ENCODE assay signal across 19 cellular contexts in genomic region chrX:48703228-48703627, GRCh38. TPM values are rescaled to one million over a fixed set of nuclear protein-coding genes. Genes with fewer than 3 reads are reported as not detected.
A peak's percentile ranks its signal among the peaks of the same experiment; 100 is the strongest.
DNase-seq lines count a peak whose midpoint lies in the region; ATAC-seq and TF ChIP-seq lines count a peak whose summit lies in the region.
"Had no signal": no experiment of that assay in that cellular context is flagged by ENCODE, and none has a peak within 500 bp of the region (broad histone marks: within the 10 kb centered on the region; RNA-seq: fewer than 3 reads in every experiment).

No MANE protein-coding gene starts in this region.

- intact Hi-C loops in right cardiac atrium (cut with DNase I) = no loop called here

- H3K4me1 Mint-ChIP-seq in glutamatergic neuron (ENCODE audit: low read depth, unreplicated experiment) = peaks cover 10% of the 10 kb centered on the region

- H3K9me3 ChIP-seq in DND-41 (ENCODE audit: insufficient read depth, low read length, severe bottlenecking) = no peaks in the 10 kb centered on the region
- H3K9me3 ChIP-seq in RWPE2 (ENCODE audit: severe bottlenecking) = no peaks in the 10 kb centered on the region
- no peaks in the 10 kb centered on the region for H3K9me3 ChIP-seq in right cardiac atrium (ENCODE audit: control insufficient read depth, low read length)
- H3K9me3 ChIP-seq: BLaER1 treated with 17β-estradiol and CSF1 and Interleukin-3, amounts not matched to agents 10 nM and 100 nM; Peyer's patch had no signal

- no peak overlapping the region for H3K4me2 ChIP-seq in DND-41 (ENCODE audit: insufficient read depth, low read length)

- no peak overlapping the region for H3K27ac ChIP-seq in DND-41 (ENCODE audit: low read length)
- peak overlapping the region; percentile 80 for H3K27ac ChIP-seq in RWPE2 (ENCODE audit: poor library complexity, severe bottlenecking)
- no peak overlapping the region for H3K27ac ChIP-seq in right cardiac atrium (ENCODE audit: low read length)
- H3K27ac ChIP-seq: Peyer's patch had no signal

- H3K36me3 ChIP-seq in DND-41 (ENCODE audit: insufficient read depth, low read length) (peaks cover 100% of the 10 kb centered on the region), RWPE2 (ENCODE audit: low read depth) (peaks cover 22% of the 10 kb centered on the region)

- H3K79me2 ChIP-seq in DND-41 (ENCODE audit: insufficient read depth, low read length) = peaks cover 71% of the 10 kb centered on the region

- no peak overlapping the region for H3K4me3 ChIP-seq in DND-41 (ENCODE audit: low read depth in 1 of 2, low read length in 2 of 2)
- no peak overlapping the region for H3K4me3 ChIP-seq in RWPE2 (ENCODE audit: severe bottlenecking)
- H3K4me3 ChIP-seq in right cardiac atrium (ENCODE audit: low read length) = no peak overlapping the region
- H3K4me3 ChIP-seq: BLaER1 treated with 17β-estradiol and CSF1 and Interleukin-3, amounts not matched to agents 10 nM and 100 nM; Peyer's patch had no signal

- no peak for ATAC-seq in DND-41 (ENCODE audit: insufficient read depth, low read depth)
- ATAC-seq in RWPE2 (ENCODE audit: low read depth) = no peak
- peak; percentile 56 to 74 for ATAC-seq in right cardiac atrium
- ATAC-seq in HG03571 (IDR thresholded peaks at IDR 0.05; ENCODE audit: unreplicated experiment) = no peak
- no peak for ATAC-seq in GM18867 (IDR thresholded peaks at IDR 0.05; ENCODE audit: unreplicated experiment)

- H3K9ac ChIP-seq in DND-41 (ENCODE audit: low read depth, low read length) = 0 out of 2 replicates have a peak overlapping the region, but pooled peaks have one; percentile 18

- peaks cover 2% of the 10 kb centered on the region for H3K27me3 Mint-ChIP-seq in glutamatergic neuron (ENCODE audit: unreplicated experiment)

- WGBS in right cardiac atrium = 66% methylated on average over 7 of the region's 7 CpGs

- no peak for DNase-seq in DND-41
- no peak for DNase-seq in RWPE2 (ENCODE audit: low spot score)
- no peak for DNase-seq in glutamatergic neuron
- DNase-seq in right cardiac atrium = no peak
- no peak for DNase-seq in NOMO-1 (lab: John Stamatoyannopoulos, UW; ENCODE audit: unreplicated experiment in 2 of 2)
- DNase-seq: CD8-positive, alpha-beta memory T cell; DMS79; KG1; NCI-H1417 treated with DMSO at 0.1 percent for 48 hours; NCI-H1930; NCI-H345; NCI-H524 treated with DMSO at 0.1 percent for 48 hours; Peyer's patch; SIG-M5 had no signal

- peaks cover 55% of the 10 kb centered on the region for H4K20me1 ChIP-seq in DND-41 (ENCODE audit: insufficient read depth, low read length)

- H3K36me3 Mint-ChIP-seq in glutamatergic neuron (ENCODE audit: unreplicated experiment) = no peaks in the 10 kb centered on the region

- TF ChIP-seq CTCF in DND-41 (IDR thresholded peaks at IDR 0.05; ENCODE audit: borderline replicate concordance, extremely low read depth, low read length, poor library complexity, severe bottlenecking) (no peak), RWPE2 (IDR thresholded peaks at IDR 0.05; ENCODE audit: poor library complexity, severe bottlenecking) (no peak), glutamatergic neuron (IDR thresholded peaks at IDR 0.05; ENCODE audit: partially characterized antibody, unreplicated experiment) (no peak)

- H3K4me1 ChIP-seq in DND-41 (ENCODE audit: insufficient read depth, low read length) (peaks cover 30% of the 10 kb centered on the region), RWPE2 (ENCODE audit: insufficient read depth, poor library complexity, severe bottlenecking) (peaks cover 16% of the 10 kb centered on the region), right cardiac atrium (ENCODE audit: control insufficient read depth, insufficient read depth, low read length) (peaks cover 2% of the 10 kb centered on the region)
- H3K4me1 ChIP-seq: Peyer's patch had no signal

- H3K27ac Mint-ChIP-seq in glutamatergic neuron (ENCODE audit: unreplicated experiment) = peak overlapping the region; percentile 68

- H3K27me3 ChIP-seq in DND-41 (ENCODE audit: insufficient read depth, low read length, poor library complexity) (no peaks in the 10 kb centered on the region), RWPE2 (ENCODE audit: insufficient read depth, poor library complexity, severe bottlenecking) (no peaks in the 10 kb centered on the region), right cardiac atrium (ENCODE audit: control insufficient read depth, insufficient read depth) (no peaks in the 10 kb centered on the region)
- H3K27me3 ChIP-seq: Peyer's patch had no signal

- H2AFZ ChIP-seq in DND-41 (ENCODE audit: low read depth, low read length) = no peak overlapping the region

- peaks cover 5% of the 10 kb centered on the region for H3K9me3 Mint-ChIP-seq in glutamatergic neuron (ENCODE audit: unreplicated experiment)
- H3K9me3 Mint-ChIP-seq: CD8-positive, alpha-beta memory T cell had no signal

- H3K4me3 Mint-ChIP-seq in glutamatergic neuron (ENCODE audit: unreplicated experiment) = no peak overlapping the region

RNA-seq across cellular contexts. Expression of gene SUV39H1, which starts 6.7 kb away (rescaled TPM):
- total RNA-seq in glutamatergic neuron (ENCODE audit: unreplicated experiment) (4.7 TPM), right cardiac atrium (1 to 10 TPM; 3.1 to 7.2 (median 3.9) TPM)
- polyA plus RNA-seq in right cardiac atrium = 3.3 TPM

RNA-seq across cellular contexts. Expression of gene WAS, which starts 19.6 kb away (rescaled TPM):
- total RNA-seq in glutamatergic neuron (ENCODE audit: unreplicated experiment) (2.6 TPM), right cardiac atrium (1 to 10 TPM; 3.0 to 6.2 (median 4.0) TPM)
- 1.5 TPM for polyA plus RNA-seq in right cardiac atrium
- total RNA-seq: M059J had no signal

RNA-seq across cellular contexts. Expression of gene GLOD5, which starts 58.3 kb away (rescaled TPM):
- total RNA-seq in glutamatergic neuron (ENCODE audit: unreplicated experiment) (not detected), right cardiac atrium (not detected)
- polyA plus RNA-seq in right cardiac atrium = not detected
- total RNA-seq: CD8-positive, alpha-beta memory T cell; HT-29; M059J had no signal
- polyA plus RNA-seq: CD8-positive, alpha-beta memory T cell had no signal

Comparison
In these comparisons a context has a peak if more than half of its experiments do, and no peak if none do; other contexts are left out.
1. ATAC-seq: peak in right cardiac atrium (2 of 2); none in DND-41 (single experiment), RWPE2 (single experiment), HG03571 (single experiment) and GM18867 (single experiment).